8 cellular contexts compared by ENCODE assay signal in the genomic region with DNA sequence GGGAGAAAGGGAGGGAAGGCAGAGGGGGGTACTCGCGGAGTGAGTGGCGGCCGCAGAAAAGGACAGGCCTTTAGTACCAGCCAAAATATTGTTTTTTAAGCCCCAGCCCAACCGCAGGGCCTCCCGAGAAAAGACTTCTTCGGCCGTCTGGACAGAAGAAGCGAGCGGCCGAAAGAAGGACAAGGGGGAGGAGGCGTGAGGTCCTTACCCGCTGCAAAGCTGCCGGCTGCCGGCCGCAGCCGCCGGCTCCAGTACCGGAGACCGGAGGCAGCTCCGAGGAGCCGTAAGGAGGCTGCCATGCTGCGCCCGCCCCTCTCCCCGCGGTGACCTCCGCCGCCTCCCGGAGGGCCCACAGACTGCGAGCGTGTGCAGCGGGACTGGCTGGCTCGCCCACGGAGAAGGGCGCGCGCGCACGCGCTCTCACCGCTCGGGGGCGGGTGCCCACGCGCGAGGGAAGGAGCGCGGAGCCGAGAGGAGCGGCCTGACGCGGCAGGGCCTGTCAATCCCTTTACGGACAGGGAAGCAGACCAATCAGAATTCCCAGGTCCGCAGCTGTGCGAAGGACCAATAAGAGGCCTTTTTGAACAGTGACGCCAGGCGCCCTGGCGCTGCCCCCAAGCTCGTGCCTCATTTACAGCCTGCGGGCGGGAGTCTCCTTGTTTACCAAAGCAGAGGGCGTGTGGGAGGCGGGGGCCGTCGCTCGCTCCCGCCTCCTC. TPM values are rescaled to one million over a fixed set of nuclear protein-coding genes. Genes with fewer than 3 reads are reported as not detected.
A peak's percentile ranks its signal among the peaks of the same experiment; 100 is the strongest.
DNase-seq lines count a peak whose midpoint lies in the region; ATAC-seq and TF ChIP-seq lines count a peak whose summit lies in the region.

A gene (minus strand): TSS at position 394 of the 716 bp plus-strand sequence. CDS start 95 bp downstream, at position 299.

- peaks cover 7% of the 10 kb centered on the region for H3K4me1 ChIP-seq in KMS-11 (ENCODE audit: low read depth, poor library complexity, severe bottlenecking)
- H3K4me1 ChIP-seq in Peyer's patch, result peaks cover 0 to 10% (median 0%) of the 10 kb centered on the region in 4 donors
- H3K4me1 ChIP-seq in esophagus (ENCODE audit: control insufficient read depth in 2 of 2, insufficient read depth in 2 of 2, low read length in 1 of 2), result no peaks in the 10 kb centered on the region
- H3K4me1 ChIP-seq in mucosa of stomach (ENCODE audit: control insufficient read depth, insufficient read depth, low read length), result peaks cover 17% of the 10 kb centered on the region

- ATAC-seq in GM21737 (IDR thresholded peaks at IDR 0.05; ENCODE audit: unreplicated experiment), result peak; percentile 99

- no peaks in the 10 kb centered on the region for H3K9me3 ChIP-seq in Peyer's patch
- H3K9me3 ChIP-seq in esophagus (ENCODE audit: control insufficient read depth in 2 of 2, insufficient read depth in 1 of 2, low read depth in 1 of 2, low read length in 1 of 2), result no peaks in the 10 kb centered on the region
- H3K9me3 ChIP-seq in mucosa of stomach (ENCODE audit: control insufficient read depth, low read length), result no peaks in the 10 kb centered on the region

- TF ChIP-seq POLR2A in Peyer's patch (IDR thresholded peaks at IDR 0.05), result peak; percentile 81 to 91

- no peaks in the 10 kb centered on the region for H3K79me2 ChIP-seq in KMS-11 (ENCODE audit: insufficient read depth, low read depth)

- H3K27me3 ChIP-seq in KMS-11 (ENCODE audit: insufficient read depth, low read depth) (no peaks in the 10 kb centered on the region), Peyer's patch (no peaks in the 10 kb centered on the region), esophagus (ENCODE audit: control insufficient read depth in 1 of 2, insufficient read depth in 2 of 2, low read length in 2 of 2) (no peaks in the 10 kb centered on the region), mucosa of stomach (ENCODE audit: control insufficient read depth, insufficient read depth, low read length) (no peaks in the 10 kb centered on the region)

- peak within 1 kb of the TSS; percentile 50 for H3K27ac ChIP-seq in KMS-11
- H3K27ac ChIP-seq in Peyer's patch, result peak within 1 kb of the TSS; percentile 79 to 89 (median 83)
- peak within 1 kb of the TSS; percentile 81 to 87 for H3K27ac ChIP-seq in esophagus (ENCODE audit: low read depth in 2 of 2, low read length in 1 of 2)

- H2AFZ ChIP-seq in KMS-11 (ENCODE audit: low read depth), result peak within 1 kb of the TSS; percentile 91

- 0 out of 2 replicates have a peak, but pooled peaks have one; percentile 6 for TF ChIP-seq CTCF in KMS-11 (conservative IDR thresholded peaks at IDR 0.05; ENCODE audit: low read depth, low read length)
- peak in 3 of 6 experiments; percentile 39 to 49 (median 42) for TF ChIP-seq CTCF in Peyer's patch (IDR thresholded peaks at IDR 0.05)

- H3K4me3 ChIP-seq in KMS-11 (IDR thresholded peaks at IDR 0.05; ENCODE audit: insufficient read depth, low read depth, low read length) (peak within 1 kb of the TSS; percentile 81), Peyer's patch (peak within 1 kb of the TSS; percentile 64 to 82 (median 71)), esophagus (ENCODE audit: low read depth in 1 of 2, low read length in 2 of 2) (peak within 1 kb of the TSS; percentile 69 to 84), mucosa of stomach (ENCODE audit: low read length) (peak within 1 kb of the TSS; percentile 83)

- H3K4me2 ChIP-seq in KMS-11, result peak within 1 kb of the TSS; percentile 66

- DNase-seq in DMS79 (lab: John Stamatoyannopoulos, UW) (peak; percentile 96), Peyer's patch (peak; percentile 96 to 99 (median 96))
- DNase-seq in activated T-cell treated with anti-CD3 and anti-CD28 coated beads, Interleukin-2, amount 50 U/mL, for 48 hours, result peak; percentile 93 to 95
- peak; percentile 87 to 92 for DNase-seq in stimulated activated CD8-positive, alpha-beta memory T cell treated with anti-CD3 and anti-CD28 coated beads, Interleukin-7, amount 100 ng/mL, for 1 hour (ENCODE audit: low read depth in 2 of 2)

- H3K36me3 ChIP-seq in KMS-11 (ENCODE audit: insufficient read depth) (no peaks in the 10 kb centered on the region), Peyer's patch (no peaks in the 10 kb centered on the region), esophagus (ENCODE audit: control insufficient read depth in 2 of 2, insufficient read depth in 2 of 2, low read length in 1 of 2) (no peaks in the 10 kb centered on the region), mucosa of stomach (ENCODE audit: control insufficient read depth, insufficient read depth, low read length) (no peaks in the 10 kb centered on the region)

- H3K9ac ChIP-seq in KMS-11 (peak within 1 kb of the TSS; percentile 72), mucosa of stomach (ENCODE audit: low read length) (peak within 1 kb of the TSS; percentile 91)

- WGBS in esophagus, 2 donors, result 0% methylated on average over 54 to 67 of the region's 67 CpGs

- no peaks in the 10 kb centered on the region for H4K20me1 ChIP-seq in KMS-11 (ENCODE audit: insufficient read depth)

RNA-seq across cellular contexts. Expression of the gene that starts here (rescaled TPM):
- total RNA-seq in Peyer's patch, result 10 to 100 TPM; 31.3 to 39.6 (median 33.7) TPM
- polyA plus RNA-seq in esophagus, result 10 to 100 TPM in 1 of 2 donors, 1 to 10 TPM in 1; 5.5 to 11.4 TPM

Comparison
In these comparisons a context has a peak if more than half of its experiments do, and no peak if none do; other contexts are left out.
1. Peak in every context shown above with its lines: DNase-seq, ATAC-seq, H3K4me3 ChIP-seq and H3K27ac ChIP-seq.